Comparison of ENCODE assay signal across 14 cellular contexts in the genomic region with DNA sequence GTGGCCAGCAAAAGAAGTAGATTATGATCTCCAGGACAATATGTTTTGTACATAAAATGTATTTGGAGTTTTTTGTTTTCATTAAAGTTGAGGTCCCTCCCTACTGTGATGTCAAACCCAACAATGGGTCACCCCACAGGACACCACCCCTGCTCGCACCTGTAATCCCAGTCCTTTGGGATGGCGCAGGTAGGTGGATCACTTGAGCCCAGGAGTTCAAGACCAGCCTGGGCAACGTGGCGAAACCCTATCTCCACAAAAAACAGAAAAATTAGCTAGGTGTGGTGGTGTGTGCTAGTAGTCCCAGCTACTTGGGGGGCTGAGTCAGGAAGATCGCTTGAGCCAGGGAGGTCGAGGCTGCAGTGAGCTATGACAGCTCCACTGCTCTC. TPM values are rescaled to one million over a fixed set of nuclear protein-coding genes. Genes with fewer than 3 reads are reported as not detected.
A peak's percentile ranks its signal among the peaks of the same experiment; 100 is the strongest.
DNase-seq lines count a peak whose midpoint lies in the region; ATAC-seq and TF ChIP-seq lines count a peak whose summit lies in the region.
"Had no signal": no experiment of that assay in that cellular context is flagged by ENCODE, and none has a peak within 500 bp of the region (broad histone marks: within the 10 kb centered on the region; RNA-seq: fewer than 3 reads in every experiment).

No MANE protein-coding gene starts in this region.

- peak overlapping the region; percentile 79 to 98 (median 93) for H3K27ac ChIP-seq in BLaER1 treated with 17β-estradiol and CSF1 and Interleukin-3, amounts not matched to agents 10 nM and 100 nM
- H3K27ac ChIP-seq in skin epidermis: peak overlapping the region in 16 of 21 experiments; percentile 1 to 86 (median 72)

- no peaks in the 10 kb centered on the region for H3K27me3 ChIP-seq in BLaER1 treated with 17β-estradiol and CSF1 and Interleukin-3, amounts not matched to agents 10 nM and 100 nM
- H3K27me3 ChIP-seq: pancreas had no signal

- no peaks in the 10 kb centered on the region for H3K9me3 Mint-ChIP-seq in HFFc6
- H3K9me3 Mint-ChIP-seq in activated naive CD8-positive, alpha-beta T cell treated with anti-CD3 and anti-CD28 coated beads, Interleukin-2, amount 10 ng/mL, durations not matched to agents 7 days and 5 days: peaks cover 1% of the 10 kb centered on the region
- peaks cover 10% of the 10 kb centered on the region for H3K9me3 Mint-ChIP-seq in progenitor cell of endocrine pancreas (ENCODE audit: low read depth)

- peaks cover 9 to 27% (median 23%) of the 10 kb centered on the region in 11 experiments; a peak in 20 of 22 replicates for H3K9me3 ChIP-seq in BLaER1 treated with 17β-estradiol and CSF1 and Interleukin-3, amounts not matched to agents 10 nM and 100 nM (replicated peaks in 1 of 11)
- H3K9me3 ChIP-seq: pancreas had no signal

- peaks cover 2% of the 10 kb centered on the region for H3K27me3 Mint-ChIP-seq in HFFc6 (ENCODE audit: insufficient read depth)
- no peaks in the 10 kb centered on the region for H3K27me3 Mint-ChIP-seq in activated naive CD8-positive, alpha-beta T cell treated with anti-CD3 and anti-CD28 coated beads, Interleukin-2, amount 10 ng/mL, durations not matched to agents 7 days and 5 days
- no peaks in the 10 kb centered on the region for H3K27me3 Mint-ChIP-seq in progenitor cell of endocrine pancreas

- no peak for TF ChIP-seq CTCF in HFFc6 (IDR thresholded peaks at IDR 0.05)
- no peak for TF ChIP-seq CTCF in progenitor cell of endocrine pancreas (IDR thresholded peaks at IDR 0.05; ENCODE audit: unreplicated experiment)

- 0 out of 2 replicates have a peak overlapping the region, but pooled peaks have one; percentile 36 for H3K27ac Mint-ChIP-seq in HFFc6
- H3K27ac Mint-ChIP-seq in activated naive CD8-positive, alpha-beta T cell treated with anti-CD3 and anti-CD28 coated beads, Interleukin-2, amount 10 ng/mL, durations not matched to agents 7 days and 5 days: peak overlapping the region; percentile 71
- no peak overlapping the region for H3K27ac Mint-ChIP-seq in progenitor cell of endocrine pancreas

- no peak for DNase-seq in HFFc6
- DNase-seq in activated naive CD8-positive, alpha-beta T cell treated with anti-CD3 and anti-CD28 coated beads, Interleukin-2, amount 10 ng/mL, durations not matched to agents 7 days and 5 days: no peak
- DNase-seq in progenitor cell of endocrine pancreas (ENCODE audit: low spot score, unreplicated experiment): no peak
- DNase-seq in C1 segment of cervical spinal cord (lab: John Stamatoyannopoulos, UW): no peak
- DNase-seq: DND-41, left cardiac atrium, NCI-H1092 treated with DMSO at 0.1 percent for 48 hours, NCI-H2171, pancreas had no signal

- peaks cover 59% of the 10 kb centered on the region for H3K4me1 Mint-ChIP-seq in HFFc6 (ENCODE audit: low read depth)
- peaks cover 47% of the 10 kb centered on the region for H3K4me1 Mint-ChIP-seq in activated naive CD8-positive, alpha-beta T cell treated with anti-CD3 and anti-CD28 coated beads, Interleukin-2, amount 10 ng/mL, durations not matched to agents 7 days and 5 days
- H3K4me1 Mint-ChIP-seq in progenitor cell of endocrine pancreas (ENCODE audit: low read depth): no peaks in the 10 kb centered on the region

- H4K20me1 ChIP-seq in BLaER1 treated with 17β-estradiol and CSF1 and Interleukin-3, amounts not matched to agents 10 nM and 100 nM: peaks cover 0 to 6% (median 1%) of the 10 kb centered on the region in 11 experiments; a peak in 9 of 22 replicates

- peak overlapping the region in 4 of 10 experiments; percentile 7 to 40 (median 32); a peak in 4 of 20 replicates for H3K4me3 ChIP-seq in BLaER1 treated with 17β-estradiol and CSF1 and Interleukin-3, amounts not matched to agents 10 nM and 100 nM
- H3K4me3 ChIP-seq in skin epidermis: no peak overlapping the region
- H3K4me3 ChIP-seq: pancreas had no signal

- H3K4me3 Mint-ChIP-seq in HFFc6 (0 out of 2 replicates have a peak overlapping the region, but pooled peaks have one; percentile 20), progenitor cell of endocrine pancreas (ENCODE audit: low read depth) (no peak overlapping the region)
- H3K4me3 Mint-ChIP-seq in activated naive CD8-positive, alpha-beta T cell treated with anti-CD3 and anti-CD28 coated beads, Interleukin-2, amount 10 ng/mL, durations not matched to agents 7 days and 5 days: peak overlapping the region; percentile 56

- ATAC-seq in activated naive CD8-positive, alpha-beta T cell treated with anti-CD3 and anti-CD28 coated beads, Interleukin-2, amount 10 ng/mL, durations not matched to agents 7 days and 5 days (ENCODE audit: low read depth): no peak
- ATAC-seq in HG03571 (IDR thresholded peaks at IDR 0.05; ENCODE audit: unreplicated experiment): no peak

- H3K9ac ChIP-seq in BLaER1 treated with 17β-estradiol and CSF1 and Interleukin-3, amounts not matched to agents 10 nM and 100 nM: peak overlapping the region; percentile 69 to 88 (median 84)

- H3K36me3 ChIP-seq in BLaER1 treated with 17β-estradiol and CSF1 and Interleukin-3, amounts not matched to agents 10 nM and 100 nM: peaks cover 31 to 55% (median 48%) of the 10 kb centered on the region in 11 experiments
- H3K36me3 ChIP-seq: pancreas had no signal

- H3K4me2 ChIP-seq in BLaER1 treated with 17β-estradiol and CSF1 and Interleukin-3, amounts not matched to agents 10 nM and 100 nM: peak overlapping the region; percentile 73 to 88 (median 84)

- POLR2A ChIA-PET in activated naive CD8-positive, alpha-beta T cell treated with anti-CD3 and anti-CD28 coated beads, Interleukin-2, amount 10 ng/mL, durations not matched to agents 7 days and 5 days (lab: Charles Lee): interaction anchor here (1.7 kb wide), 1 partner anchor 8 kb away, joined by 13 read pairs; a partner anchor contains a TSS

- H3K4me1 ChIP-seq in BLaER1 treated with 17β-estradiol and CSF1 and Interleukin-3, amounts not matched to agents 10 nM and 100 nM: peaks cover 71 to 93% (median 74%) of the 10 kb centered on the region in 10 experiments

- H3K36me3 Mint-ChIP-seq in HFFc6 (ENCODE audit: low read depth): peaks cover 27% of the 10 kb centered on the region
- H3K36me3 Mint-ChIP-seq in activated naive CD8-positive, alpha-beta T cell treated with anti-CD3 and anti-CD28 coated beads, Interleukin-2, amount 10 ng/mL, durations not matched to agents 7 days and 5 days: peaks cover 34% of the 10 kb centered on the region
- H3K36me3 Mint-ChIP-seq in progenitor cell of endocrine pancreas (ENCODE audit: insufficient read depth): peaks cover 37% of the 10 kb centered on the region

RNA-seq across cellular contexts. Expression of a gene that starts 9.0 kb away (rescaled TPM):
- 10 to 100 TPM; 22.5 to 25.4 (median 24.1) TPM for total RNA-seq in HFFc6 (2021; fragmentation: NEBNext Ultra II Directional; extraction: Animal tissue kit (Norgen Biotek cat#: 25700))
- 10 to 100 TPM; 46.4 to 47.6 TPM for total RNA-seq in activated naive CD8-positive, alpha-beta T cell treated with anti-CD3 and anti-CD28 coated beads, Interleukin-2, amount 10 ng/mL, durations not matched to agents 7 days and 5 days
- total RNA-seq in progenitor cell of endocrine pancreas: 52.6 and 57.7 TPM in 2 replicates

RNA-seq across cellular contexts. Expression of a gene that starts 37.1 kb away (rescaled TPM):
- not detected for total RNA-seq in HFFc6 (2021; fragmentation: NEBNext Ultra II Directional; extraction: Animal tissue kit (Norgen Biotek cat#: 25700))
- not detected for total RNA-seq in activated naive CD8-positive, alpha-beta T cell treated with anti-CD3 and anti-CD28 coated beads, Interleukin-2, amount 10 ng/mL, durations not matched to agents 7 days and 5 days
- not detected in 2 replicates for total RNA-seq in progenitor cell of endocrine pancreas
- total RNA-seq: pancreas, RPMI7951, skeletal muscle tissue had no signal

RNA-seq across cellular contexts. Expression of a gene that starts 50.9 kb away (rescaled TPM):
- 10 to 100 TPM; 15.5 to 40.6 (median 33.0) TPM for total RNA-seq in HFFc6 (2021; fragmentation: NEBNext Ultra II Directional; extraction: Animal tissue kit (Norgen Biotek cat#: 25700))
- total RNA-seq in activated naive CD8-positive, alpha-beta T cell treated with anti-CD3 and anti-CD28 coated beads, Interleukin-2, amount 10 ng/mL, durations not matched to agents 7 days and 5 days: not detected
- not detected in 2 replicates for total RNA-seq in progenitor cell of endocrine pancreas

RNA-seq across cellular contexts. Expression of a gene that starts 54.9 kb away (rescaled TPM):
- total RNA-seq in HFFc6 (2021; fragmentation: NEBNext Ultra II Directional; extraction: Animal tissue kit (Norgen Biotek cat#: 25700)): not detected
- not detected for total RNA-seq in activated naive CD8-positive, alpha-beta T cell treated with anti-CD3 and anti-CD28 coated beads, Interleukin-2, amount 10 ng/mL, durations not matched to agents 7 days and 5 days
- 2.2 and 2.4 TPM in 2 replicates for total RNA-seq in progenitor cell of endocrine pancreas

Comparison
In these comparisons a context has a peak if more than half of its experiments do, and no peak if none do; other contexts are left out.
1. RNA of a gene that starts 50.9 kb away (total RNA-seq): 15.5 to 40.6 TPM in HFFc6; not detected in activated naive CD8-positive, alpha-beta T cell treated with anti-CD3 and anti-CD28 coated beads, Interleukin-2, amount 10 ng/mL, durations not matched to agents 7 days and 5 days and not detected in progenitor cell of endocrine pancreas; every median in the first group is over 10 times any median in the second.